Comparison of ENCODE assay signal across 9 cellular contexts in genomic region chr3:170055209-170055608, GRCh38. TPM values are rescaled to one million over a fixed set of nuclear protein-coding genes. Genes with fewer than 3 reads are reported as not detected.
DNase-seq lines count a peak whose midpoint lies in the region; ATAC-seq and TF ChIP-seq lines count a peak whose summit lies in the region.
"Had no signal": no experiment of that assay in that cellular context is flagged by ENCODE, and none has a peak within 500 bp of the region (broad histone marks: within the 10 kb centered on the region; RNA-seq: fewer than 3 reads in every experiment).

No MANE protein-coding gene starts in this region.

- intact Hi-C loops in PC-3 (cut with micrococcal nuclease): loop anchor here (2.0 kb wide), 1 partner anchor 192 kb away; no protein-coding TSS in a partner anchor

- no peaks in the 10 kb centered on the region for H3K9me3 Mint-ChIP-seq in activated T-cell treated with anti-CD3 and anti-CD28 coated beads, Interleukin-2, amount 50 U/mL, for 4 hours
- no peaks in the 10 kb centered on the region for H3K9me3 Mint-ChIP-seq in stimulated activated effector memory CD8-positive, alpha-beta T cell treated with anti-CD3 and anti-CD28 coated beads, Interleukin-12 subunit alpha, Interleukin-12 subunit beta, amount 100 ng/mL, for 72 hours

- H3K9me3 ChIP-seq in PC-3 (ENCODE audit: low read length) (no peaks in the 10 kb centered on the region), smooth muscle cell (replicated peaks; ENCODE audit: low read depth) (no peaks in the 10 kb centered on the region)

- CTCF ChIA-PET in PC-3 (lab: Charles Lee): no interaction called here

- H3K79me2 ChIP-seq in PC-3 (ENCODE audit: low read length) (no peaks in the 10 kb centered on the region), smooth muscle cell (ENCODE audit: low read depth) (no peaks in the 10 kb centered on the region)

- BruUV-seq in PC-3 (replicated peaks; lab: Mats Ljungman, UMichigan): no TSS peak

- H3K4me1 ChIP-seq in PC-3 (ENCODE audit: insufficient read depth, low read length): peaks cover 17% of the 10 kb centered on the region
- no peaks in the 10 kb centered on the region for H3K4me1 ChIP-seq in smooth muscle cell (ENCODE audit: low read depth)

- H3K4me3 Mint-ChIP-seq in activated T-cell treated with anti-CD3 and anti-CD28 coated beads, Interleukin-2, amount 50 U/mL, for 4 hours: no peak overlapping the region
- peak overlapping the region; percentile 63 for H3K4me3 Mint-ChIP-seq in stimulated activated effector memory CD8-positive, alpha-beta T cell treated with anti-CD3 and anti-CD28 coated beads, Interleukin-12 subunit alpha, Interleukin-12 subunit beta, amount 100 ng/mL, for 72 hours

- H3F3A ChIP-seq in PC-3 (ENCODE audit: low read length, unreplicated experiment) (no peaks in the 10 kb centered on the region), smooth muscle cell (ENCODE audit: low read depth) (no peaks in the 10 kb centered on the region)

- H3K36me3 ChIP-seq in PC-3 (ENCODE audit: low read depth, low read length): no peaks in the 10 kb centered on the region
- H3K36me3 ChIP-seq in smooth muscle cell (ENCODE audit: low read depth): no peaks in the 10 kb centered on the region

- H3K4me3 ChIP-seq in PC-3 (ENCODE audit: low read length): no peak overlapping the region
- no peak overlapping the region for H3K4me3 ChIP-seq in smooth muscle cell

- peak overlapping the region; percentile 30 for H3K27ac Mint-ChIP-seq in stimulated activated effector memory CD8-positive, alpha-beta T cell treated with anti-CD3 and anti-CD28 coated beads, Interleukin-12 subunit alpha, Interleukin-12 subunit beta, amount 100 ng/mL, for 72 hours

- H3K9me2 ChIP-seq in PC-3 (replicated peaks; ENCODE audit: low read length): no peaks in the 10 kb centered on the region

- H3K27me3 ChIP-seq in PC-3 (ENCODE audit: low read length): no peaks in the 10 kb centered on the region
- no peaks in the 10 kb centered on the region for H3K27me3 ChIP-seq in smooth muscle cell (ENCODE audit: low read depth)

- peaks cover 3% of the 10 kb centered on the region for H3K36me3 Mint-ChIP-seq in activated T-cell treated with anti-CD3 and anti-CD28 coated beads, Interleukin-2, amount 50 U/mL, for 4 hours (ENCODE audit: insufficient read depth)
- no peaks in the 10 kb centered on the region for H3K36me3 Mint-ChIP-seq in stimulated activated effector memory CD8-positive, alpha-beta T cell treated with anti-CD3 and anti-CD28 coated beads, Interleukin-12 subunit alpha, Interleukin-12 subunit beta, amount 100 ng/mL, for 72 hours

- H3K27me3 Mint-ChIP-seq in activated T-cell treated with anti-CD3 and anti-CD28 coated beads, Interleukin-2, amount 50 U/mL, for 4 hours (ENCODE audit: low read depth): no peaks in the 10 kb centered on the region

- DNase-seq in activated T-cell treated with anti-CD3 and anti-CD28 coated beads, Interleukin-2, amount 50 U/mL, for 4 hours: no peak
- DNase-seq in activated T-cell treated with anti-CD3 and anti-CD28 coated beads for 4 hours: no peak
- DNase-seq in PC-3: peak; percentile 60
- peak in 1 of 2 donors; percentile 57 for DNase-seq in stimulated activated effector memory CD8-positive, alpha-beta T cell treated with anti-CD3 and anti-CD28 coated beads, Interleukin-12 subunit alpha, Interleukin-12 subunit beta, amount 100 ng/mL, for 72 hours (ENCODE audit: low spot score in 2 of 2)
- DNase-seq in putamen (ENCODE audit: low spot score): no peak
- DNase-seq in smooth muscle cell (lab: John Stamatoyannopoulos, UW; ENCODE audit: unreplicated experiment): no peak
- DNase-seq in NCI-H1436 treated with DMSO at 0.1 percent for 48 hours (lab: John Stamatoyannopoulos, UW): no peak
- DNase-seq: occipital lobe had no signal

- WGBS in smooth muscle cell (ENCODE audit: low lambda C conversion rate): 70% methylated on average over 5 of the region's 5 CpGs

- peaks cover 29% of the 10 kb centered on the region for H3K4me1 Mint-ChIP-seq in activated T-cell treated with anti-CD3 and anti-CD28 coated beads, Interleukin-2, amount 50 U/mL, for 4 hours (ENCODE audit: low read depth)
- peaks cover 41% of the 10 kb centered on the region for H3K4me1 Mint-ChIP-seq in stimulated activated effector memory CD8-positive, alpha-beta T cell treated with anti-CD3 and anti-CD28 coated beads, Interleukin-12 subunit alpha, Interleukin-12 subunit beta, amount 100 ng/mL, for 72 hours

- H4K20me1 ChIP-seq in PC-3 (ENCODE audit: low read length) (no peaks in the 10 kb centered on the region), smooth muscle cell (ENCODE audit: low read depth) (no peaks in the 10 kb centered on the region)

- H3K4me2 ChIP-seq in PC-3 (ENCODE audit: low read length) (no peak overlapping the region), smooth muscle cell (no peak overlapping the region)

- POLR2A ChIA-PET in PC-3 (lab: Charles Lee; ENCODE audit: unreplicated experiment): no interaction called here

- H3K27ac ChIP-seq in PC-3 (ENCODE audit: low read length) (no peak overlapping the region), smooth muscle cell (ENCODE audit: low read depth) (no peak overlapping the region)

- no peak for TF ChIP-seq CTCF in PC-3 (conservative IDR thresholded peaks at IDR 0.05; ENCODE audit: low read depth, low read length)
- no peak for TF ChIP-seq CTCF in smooth muscle cell (IDR thresholded peaks at IDR 0.05; ENCODE audit: borderline replicate concordance, insufficient read depth, poor library complexity, severe bottlenecking)

- H2AFZ ChIP-seq in PC-3 (ENCODE audit: low read length) (no peak overlapping the region), smooth muscle cell (ENCODE audit: low read depth) (no peak overlapping the region)

- H3K9ac ChIP-seq in PC-3 (ENCODE audit: low read length): no peak overlapping the region
- H3K9ac ChIP-seq in smooth muscle cell (ENCODE audit: low read depth): no peak overlapping the region

- ATAC-seq in activated T-cell treated with anti-CD3 and anti-CD28 coated beads, Interleukin-2, amount 50 U/mL, for 4 hours: peak; percentile 85 to 86
- ATAC-seq in HG02870 (IDR thresholded peaks at IDR 0.05; ENCODE audit: unreplicated experiment) (peak; percentile 67), PC-3 (peak; percentile 33; the same call in 1 of the 2 replicates)
- ATAC-seq in stimulated activated effector memory CD8-positive, alpha-beta T cell treated with anti-CD3 and anti-CD28 coated beads, Interleukin-12 subunit alpha, Interleukin-12 subunit beta, amount 100 ng/mL, for 72 hours: peak; percentile 86

RNA-seq across cellular contexts. Expression of gene GPR160, which starts 17.4 kb away (rescaled TPM):
- 1 to 10 TPM; 2.2 to 3.0 (median 2.5) TPM for total RNA-seq in activated T-cell treated with anti-CD3 and anti-CD28 coated beads, Interleukin-2, amount 50 U/mL, for 4 hours
- 13.0 and 15.7 TPM in 2 replicates for total RNA-seq in PC-3 (2014; rRNA removed)
- 2.3 TPM in 1 of 2 replicates, not detected in the other for total RNA-seq in smooth muscle cell
- polyA plus RNA-seq in smooth muscle cell: 0.83 TPM in 1 of 2 replicates, not detected in the other

Comparison
In these comparisons a context has a peak if more than half of its experiments do, and no peak if none do; other contexts are left out.
1. ATAC-seq: peak in every context shown above with its lines; median percentile 86 in stimulated activated effector memory CD8-positive, alpha-beta T cell treated with anti-CD3 and anti-CD28 coated beads, Interleukin-12 subunit alpha, Interleukin-12 subunit beta, amount 100 ng/mL, for 72 hours; 86 in activated T-cell treated with anti-CD3 and anti-CD28 coated beads, Interleukin-2, amount 50 U/mL, for 4 hours; 67 in HG02870; 33 in PC-3.